Comparison of ENCODE assay signal across 8 cellular contexts in genomic region chr6:34143884-34144580, GRCh38. TPM values are rescaled to one million over a fixed set of nuclear protein-coding genes. Genes with fewer than 3 reads are reported as not detected.
DNase-seq lines count a peak whose midpoint lies in the region; ATAC-seq and TF ChIP-seq lines count a peak whose summit lies in the region.

No MANE protein-coding gene starts in this region.

- peak; percentile 35 for DNase-seq in EL
- DNase-seq in NCI-H146 treated with DMSO at 0.1 percent for 48 hours (lab: John Stamatoyannopoulos, UW; ENCODE audit: unreplicated experiment) = peak; percentile 33
- DNase-seq in activated T-cell treated with anti-CD3 and anti-CD28 coated beads for 1 hour (ENCODE audit: low read depth) = peak; percentile 39
- peak; percentile 91 for DNase-seq in glutamatergic neuron
- peak in 2 of 3 donors; percentile 27 to 47 for DNase-seq in stimulated activated CD4-positive, alpha-beta T cell treated with anti-CD3 and anti-CD28 coated beads, Interleukin-12 subunit alpha, Interleukin-12 subunit beta, amount 100 ng/mL, for 48 hours (ENCODE audit: low read depth in 2 of 3, low spot score in 1 of 3)
- DNase-seq in SHP77 treated with DMSO at 0.1 percent for 48 hours (lab: John Stamatoyannopoulos, UW) = no peak

- peaks cover 16% of the 10 kb centered on the region for H3K9me3 Mint-ChIP-seq in glutamatergic neuron (ENCODE audit: unreplicated experiment)

- peak overlapping the region; percentile 89 for H3K4me3 Mint-ChIP-seq in glutamatergic neuron (ENCODE audit: unreplicated experiment)

- peak; percentile 68 for TF ChIP-seq CTCF in glutamatergic neuron (IDR thresholded peaks at IDR 0.05; ENCODE audit: partially characterized antibody, unreplicated experiment)

- ATAC-seq in HG03378 (IDR thresholded peaks at IDR 0.05; ENCODE audit: unreplicated experiment) = no peak
- no peak for ATAC-seq in GM19455 (IDR thresholded peaks at IDR 0.05; ENCODE audit: unreplicated experiment)

- peaks cover 11% of the 10 kb centered on the region for H3K27me3 Mint-ChIP-seq in glutamatergic neuron (ENCODE audit: unreplicated experiment)

- H3K36me3 Mint-ChIP-seq in glutamatergic neuron (ENCODE audit: unreplicated experiment) = no peaks in the 10 kb centered on the region

- H3K27ac Mint-ChIP-seq in glutamatergic neuron (ENCODE audit: unreplicated experiment) = peak overlapping the region; percentile 75

- H3K4me1 Mint-ChIP-seq in glutamatergic neuron (ENCODE audit: low read depth, unreplicated experiment) = peaks cover 68% of the 10 kb centered on the region

RNA-seq across cellular contexts. Expression of gene GRM4, which starts 1.9 kb away (rescaled TPM):
- 119 TPM for total RNA-seq in glutamatergic neuron (ENCODE audit: unreplicated experiment)
